13 cellular contexts compared by ENCODE assay signal in genomic region chr16:88063201-88063773, GRCh38.
DNase-seq lines count a peak whose midpoint lies in the region; ATAC-seq, FAIRE-seq and TF ChIP-seq lines count a peak whose summit lies in the region.
"Had no signal": no experiment of that assay in that cellular context is flagged by ENCODE, and none has a peak within 500 bp of the region (broad histone marks: within the 10 kb centered on the region; RNA-seq: fewer than 3 reads in every experiment).

No MANE protein-coding gene starts in this region.

- H3K36me3 Mint-ChIP-seq in activated naive CD4-positive, alpha-beta T cell treated with anti-CD3 and anti-CD28 coated beads, Interleukin-2, amount 10 ng/mL, durations not matched to agents 7 days and 5 days = peaks cover 2% of the 10 kb centered on the region

- WGBS in trophoblast cell (ENCODE audit: extremely low coverage, insufficient coverage, insufficient read length) = no CpG with 5 or more reads among the region's 16 CpGs

- H2AK5ac ChIP-seq in trophoblast cell (ENCODE audit: low read length) = peak overlapping the region; percentile 9

- TF ChIP-seq CTCF in AG09309 (IDR thresholded peaks at IDR 0.05; ENCODE audit: control insufficient read depth, insufficient read depth, low read depth, low read length, missing control alignments) = peak; percentile 68

- no peak overlapping the region for H3K4ac ChIP-seq in trophoblast cell (ENCODE audit: low read depth, low read length)

- peak overlapping the region; percentile 2 for H2AFZ ChIP-seq in trophoblast cell (ENCODE audit: insufficient read depth, low read length, poor library complexity)

- CTCF ChIA-PET in activated naive CD4-positive, alpha-beta T cell treated with anti-CD3 and anti-CD28 coated beads, Interleukin-2, amount 10 ng/mL, durations not matched to agents 7 days and 5 days (lab: Charles Lee) = no interaction called here

- no peak overlapping the region for H3K4me3 ChIP-seq in AG09309 (ENCODE audit: control insufficient read depth, low read depth, low read length)
- no peak overlapping the region for H3K4me3 ChIP-seq in trophoblast cell (ENCODE audit: low read depth, low read length)
- H3K4me3 ChIP-seq: lung had no signal

- H3K18ac ChIP-seq in trophoblast cell (ENCODE audit: low read length) = peak overlapping the region; percentile 13

- no peak overlapping the region for H4K12ac ChIP-seq in trophoblast cell (ENCODE audit: low read depth, low read length)

- H3K79me2 ChIP-seq in trophoblast cell (ENCODE audit: control insufficient read depth, insufficient read depth, low read length, poor library complexity) = no peaks in the 10 kb centered on the region

- H3K4me1 ChIP-seq in trophoblast cell (ENCODE audit: control insufficient read depth in 1 of 2, insufficient read depth in 2 of 2, low read length in 2 of 2) = peaks cover 19 to 20% of the 10 kb centered on the region in 2 experiments

- H3K9me3 ChIP-seq in trophoblast cell (ENCODE audit: insufficient read depth, low read depth, low read length) = peaks cover 3% of the 10 kb centered on the region

- H3K27ac ChIP-seq in trophoblast cell (ENCODE audit: low read depth, low read length) = peak overlapping the region; percentile 5

- DNase-seq in AG09309 (ENCODE audit: low read depth) (peak; percentile 72), frontal cortex (ENCODE audit: low spot score in 2 of 2) (peak; percentile 52 to 70), trophoblast cell (no peak), NCI-H2029 (lab: John Stamatoyannopoulos, UW) (no peak)
- DNase-seq in activated naive CD4-positive, alpha-beta T cell treated with anti-CD3 and anti-CD28 coated beads, Interleukin-2, amount 10 ng/mL, durations not matched to agents 7 days and 5 days = no peak
- DNase-seq: CD8-positive, alpha-beta memory T cell; cortex of kidney; Kasumi-1; stimulated activated CD4-positive, alpha-beta T cell treated with anti-CD3 and anti-CD28 coated beads, Interleukin-2, amount 100 ng/mL, for 48 hours had no signal

- peaks cover 21 to 23% of the 10 kb centered on the region in 2 experiments for H3K36me3 ChIP-seq in trophoblast cell (ENCODE audit: control insufficient read depth in 1 of 2, insufficient read depth in 2 of 2, low read length in 2 of 2)

- ATAC-seq in SK-N-SH treated with all-trans-retinoic acid at 6 μM for 48 hours (peak; percentile 71), GM21390 (IDR thresholded peaks at IDR 0.05; ENCODE audit: unreplicated experiment) (no peak), GM19351 (IDR thresholded peaks at IDR 0.05; ENCODE audit: unreplicated experiment) (no peak)

- no peak overlapping the region for H3K4me3 Mint-ChIP-seq in activated naive CD4-positive, alpha-beta T cell treated with anti-CD3 and anti-CD28 coated beads, Interleukin-2, amount 10 ng/mL, durations not matched to agents 7 days and 5 days
- H3K4me3 Mint-ChIP-seq: CD8-positive, alpha-beta memory T cell had no signal

- no peak overlapping the region for H3K4me2 ChIP-seq in trophoblast cell (ENCODE audit: low read length)

- H3K14ac ChIP-seq in trophoblast cell (ENCODE audit: low read length) = peak overlapping the region; percentile 62

- H2BK5ac ChIP-seq in trophoblast cell (ENCODE audit: low read depth, low read length, poor library complexity) = peak overlapping the region; percentile 15

- no peak overlapping the region for H3K27ac Mint-ChIP-seq in activated naive CD4-positive, alpha-beta T cell treated with anti-CD3 and anti-CD28 coated beads, Interleukin-2, amount 10 ng/mL, durations not matched to agents 7 days and 5 days

- H2BK120ac ChIP-seq in trophoblast cell (ENCODE audit: insufficient read depth, low read length, poor library complexity) = peak overlapping the region; percentile 1

- no peaks in the 10 kb centered on the region for H3K4me1 Mint-ChIP-seq in activated naive CD4-positive, alpha-beta T cell treated with anti-CD3 and anti-CD28 coated beads, Interleukin-2, amount 10 ng/mL, durations not matched to agents 7 days and 5 days
- H3K4me1 Mint-ChIP-seq: CD8-positive, alpha-beta memory T cell had no signal

- H4K8ac ChIP-seq in trophoblast cell (ENCODE audit: low read depth, low read length) = peak overlapping the region; percentile 1

- H3K9me3 Mint-ChIP-seq in activated naive CD4-positive, alpha-beta T cell treated with anti-CD3 and anti-CD28 coated beads, Interleukin-2, amount 10 ng/mL, durations not matched to agents 7 days and 5 days = no peaks in the 10 kb centered on the region
- H3K9me3 Mint-ChIP-seq: CD8-positive, alpha-beta memory T cell had no signal

- H4K91ac ChIP-seq in trophoblast cell (ENCODE audit: low read depth, low read length) = peak overlapping the region; percentile 72

- H3K79me1 ChIP-seq in trophoblast cell (ENCODE audit: low read length) = peaks cover 8% of the 10 kb centered on the region

- no peak for FAIRE-seq in frontal cortex (lab: Jason Lieb, UNC)

- no peaks in the 10 kb centered on the region for H3K27me3 Mint-ChIP-seq in activated naive CD4-positive, alpha-beta T cell treated with anti-CD3 and anti-CD28 coated beads, Interleukin-2, amount 10 ng/mL, durations not matched to agents 7 days and 5 days

- no peak overlapping the region for H3K23ac ChIP-seq in trophoblast cell (ENCODE audit: low read length)

- no peak overlapping the region for H3K9ac ChIP-seq in trophoblast cell (ENCODE audit: low read length)

- no peaks in the 10 kb centered on the region for H3K27me3 ChIP-seq in trophoblast cell (ENCODE audit: insufficient read depth, low read length)

- H2BK12ac ChIP-seq in trophoblast cell (ENCODE audit: low read length) = peak overlapping the region; percentile 50

TF ChIP-seq in SK-N-SH treated with all-trans-retinoic acid at 6 μM for 48 hours, 23 proteins besides CTCF, POLR2A, EP300 and RAD21:
- TF ChIP-seq TCF4 (CRISPR knock-in tag; IDR thresholded peaks at IDR 0.05; ENCODE audit: borderline replicate concordance) (peak; percentile 75; the same call in 1 of the 2 replicates), ISL1 (CRISPR knock-in tag; IDR thresholded peaks at IDR 0.05) (no peak)

Comparison
In these comparisons a context has a peak if more than half of its experiments do, and no peak if none do; other contexts are left out.
1. DNase-seq: peak in AG09309 (single experiment) and frontal cortex (2 of 2); none in trophoblast cell (0 of 2), NCI-H2029 (single experiment) and activated naive CD4-positive, alpha-beta T cell treated with anti-CD3 and anti-CD28 coated beads, Interleukin-2, amount 10 ng/mL, durations not matched to agents 7 days and 5 days (single experiment).